Comparison of ENCODE assay signal across 20 cellular contexts in genomic region chr12:114777052-114777451, GRCh38.
DNase-seq lines count a peak whose midpoint lies in the region; ATAC-seq, FAIRE-seq and TF ChIP-seq lines count a peak whose summit lies in the region.
"Had no signal": no experiment of that assay in that cellular context is flagged by ENCODE, and none has a peak within 500 bp of the region (broad histone marks: within the 10 kb centered on the region; RNA-seq: fewer than 3 reads in every experiment).

No MANE protein-coding gene starts in this region.

- POLR2A ChIA-PET in HEK293 (lab: Yijun Ruan, JAX) = interaction anchor here (0.9 kb wide), 1 partner anchor 93 kb away, joined by 3 read pairs; the partner anchor contains the start of gene TBX3
- POLR2A ChIA-PET in RWPE1 (lab: Yijun Ruan, JAX; ENCODE audit: low non-redundant PET) = no interaction called here

- peak; percentile 87 for DNase-seq in A172 (ENCODE audit: low spot score)
- peak; percentile 29 for DNase-seq in RWPE1 (ENCODE audit: low spot score)
- DNase-seq in fibroblast of mammary gland (ENCODE audit: low read depth) = peak; percentile 54
- DNase-seq in small intestine = no peak
- no peak for DNase-seq in esophagus muscularis mucosa (ENCODE audit: extremely low spot score)
- DNase-seq: amniotic stem cell; CD8-positive, alpha-beta T cell; H9; NCI-H1092; NCI-H748 treated with DMSO at 0.1 percent for 48 hours; stimulated activated naive CD4-positive, alpha-beta T cell treated with Interleukin-2 at 50 U/mL for 16 hours; T-helper 1 cell; trophoblast cell had no signal

- H3K36me3 ChIP-seq in HEK293 (ENCODE audit: control insufficient read depth in 2 of 2, insufficient read depth in 1 of 2, low read length in 2 of 2) = no peaks in the 10 kb centered on the region
- H3K36me3 ChIP-seq in small intestine (ENCODE audit: control insufficient read depth in 2 of 2, insufficient read depth in 2 of 2, low read length in 2 of 2) = no peaks in the 10 kb centered on the region
- H3K36me3 ChIP-seq in esophagus muscularis mucosa = no peaks in the 10 kb centered on the region

- TF ChIP-seq POLR2A in esophagus muscularis mucosa (IDR thresholded peaks at IDR 0.05; ENCODE audit: low read depth) = no peak

- TF ChIP-seq CTCF in HEK293 (tag by site-specific recombination; IDR thresholded peaks at IDR 0.05) = no peak
- TF ChIP-seq CTCF in RWPE1 (conservative IDR thresholded peaks at IDR 0.05; ENCODE audit: low read depth) = no peak
- no peak for TF ChIP-seq CTCF in fibroblast of mammary gland (conservative IDR thresholded peaks at IDR 0.05; ENCODE audit: control insufficient read depth, insufficient read depth, low read depth, low read length)
- TF ChIP-seq CTCF in esophagus muscularis mucosa (IDR thresholded peaks at IDR 0.05) = no peak

- FAIRE-seq in small intestine (lab: Jason Lieb, UNC) = no peak
- FAIRE-seq: A204.1 had no signal

- no peak for TF ChIP-seq EP300 in esophagus muscularis mucosa (IDR thresholded peaks at IDR 0.05)

- H3K9me3 ChIP-seq in HEK293 (ENCODE audit: control insufficient read depth, insufficient read depth, low read depth, low read length) = no peaks in the 10 kb centered on the region
- H3K9me3 ChIP-seq in small intestine (ENCODE audit: control insufficient read depth, low read depth) = no peaks in the 10 kb centered on the region
- H3K9me3 ChIP-seq in esophagus muscularis mucosa = no peaks in the 10 kb centered on the region

- intact Hi-C loops in esophagus muscularis mucosa (cut with DNase I) = no loop called here

- WGBS in small intestine, 3 donors = 79 to 88% (median 80%) methylated on average over 6 of the region's 6 CpGs
- whole genome bisulfite sequencing in esophagus muscularis mucosa = 86% methylated on average over 6 of the region's 6 CpGs

- CTCF ChIA-PET in HEK293 (lab: Yijun Ruan, JAX) = no interaction called here
- CTCF ChIA-PET in RWPE1 (lab: Yijun Ruan, JAX) = interaction anchor here (0.6 kb wide), 1 partner anchor 209 kb away, joined by 3 read pairs; no protein-coding TSS in a partner anchor

- H3K27me3 ChIP-seq in small intestine (ENCODE audit: control insufficient read depth in 2 of 2, insufficient read depth in 2 of 2, low read length in 2 of 2) = no peaks in the 10 kb centered on the region
- H3K27me3 ChIP-seq in esophagus muscularis mucosa = peaks cover 0 to 4% (median 0%) of the 10 kb centered on the region in 4 donors

- no peak for ATAC-seq in HG02588 (IDR thresholded peaks at IDR 0.05; ENCODE audit: unreplicated experiment)
- no peak for ATAC-seq in GM21390 (IDR thresholded peaks at IDR 0.05; ENCODE audit: unreplicated experiment)
- ATAC-seq: activated CD4-positive, CD25-positive, alpha-beta regulatory T cell treated with anti-CD3 and anti-CD28 coated beads, Interleukin-2, amount 50 U/mL, for 24 hours; CD8-positive, alpha-beta T cell; natural killer cell treated with Interleukin-12 subunit alpha and Interleukin-12 subunit beta and Interleukin-15 and Interleukin-18, amount 100 ng/mL, for 72 hours had no signal

- no peak overlapping the region for H3K4me3 ChIP-seq in HEK293 (ENCODE audit: low read depth, low read length)
- H3K4me3 ChIP-seq in fibroblast of mammary gland (ENCODE audit: control insufficient read depth, low read depth, low read length) = no peak overlapping the region
- H3K4me3 ChIP-seq in small intestine (ENCODE audit: low read depth in 1 of 2, low read length in 2 of 2) = no peak overlapping the region
- H3K4me3 ChIP-seq in esophagus muscularis mucosa = no peak overlapping the region
- H3K4me3 ChIP-seq: lung had no signal

- H3K4me1 ChIP-seq in HEK293 (ENCODE audit: control insufficient read depth, insufficient read depth, low read length) (no peaks in the 10 kb centered on the region), small intestine (ENCODE audit: control insufficient read depth in 2 of 2, insufficient read depth in 1 of 2, low read depth in 1 of 2, low read length in 1 of 2) (no peaks in the 10 kb centered on the region), esophagus muscularis mucosa (no peaks in the 10 kb centered on the region)

- H3K27ac ChIP-seq in HEK293 (ENCODE audit: extremely low read depth, low read depth, low read length) = no peak overlapping the region
- H3K27ac ChIP-seq in RWPE1 = no peak overlapping the region
- H3K27ac ChIP-seq in small intestine (ENCODE audit: low read depth in 1 of 2, low read length in 1 of 2) = no peak overlapping the region
- no peak overlapping the region for H3K27ac ChIP-seq in esophagus muscularis mucosa (replicated peaks in 1 of 4)

TF ChIP-seq in HEK293, 187 proteins besides CTCF, POLR2A, EP300 and RAD21:
- TF ChIP-seq HOXD13 (CRISPR knock-in tag; IDR thresholded peaks at IDR 0.05; ENCODE audit: borderline replicate concordance) (no peak), PRDM10 (tag by site-specific recombination; IDR thresholded peaks at IDR 0.05) (peak; percentile 81)

Comparison
In these comparisons a context has a peak if more than half of its experiments do, and no peak if none do; other contexts are left out.
1. DNase-seq: peak in A172 (single experiment), RWPE1 (single experiment) and fibroblast of mammary gland (single experiment); none in small intestine (single experiment) and esophagus muscularis mucosa (single experiment).